In genomic region chr1:154971341-154971998, GRCh38 we compare ENCODE assay signal across 8 cellular contexts. TPM values are rescaled to one million over a fixed set of nuclear protein-coding genes. Genes with fewer than 3 reads are reported as not detected.
A peak's percentile ranks its signal among the peaks of the same experiment; 100 is the strongest.
DNase-seq lines count a peak whose midpoint lies in the region; ATAC-seq and TF ChIP-seq lines count a peak whose summit lies in the region.

No MANE protein-coding gene starts in this region.

- peak; percentile 62 for DNase-seq in left cardiac atrium
- DNase-seq in left ventricle myocardium superior: no peak
- peak in 3 of 4 donors; percentile 41 to 61 (median 55) for DNase-seq in body of pancreas
- no peak for DNase-seq in mesenchymal stem cell
- no peak for DNase-seq in putamen (ENCODE audit: low spot score)
- DNase-seq in NCI-H510A (lab: John Stamatoyannopoulos, UW): no peak
- no peak for DNase-seq in ACHN

- peak overlapping the region; percentile 69 for H2BK5ac ChIP-seq in mesenchymal stem cell (ENCODE audit: low read depth, low read length, poor library complexity, severe bottlenecking)

- H3K9ac ChIP-seq in mesenchymal stem cell (ENCODE audit: low read length): peak overlapping the region; percentile 98

- peak overlapping the region; percentile 62 for H3K4me2 ChIP-seq in mesenchymal stem cell (ENCODE audit: low read length, poor library complexity, severe bottlenecking)

- no peaks in the 10 kb centered on the region for H3K79me1 ChIP-seq in mesenchymal stem cell (replicated peaks; ENCODE audit: low read length, poor library complexity, severe bottlenecking)

- ATAC-seq in left cardiac atrium (no peak), left ventricle myocardium superior (no peak), body of pancreas (no peak), HG03520 (IDR thresholded peaks at IDR 0.05; ENCODE audit: unreplicated experiment) (no peak)

- peak overlapping the region; percentile 90 for H4K8ac ChIP-seq in mesenchymal stem cell (ENCODE audit: low read length)

- WGBS in body of pancreas, 2 donors: 23 to 32% methylated on average over 10 of the region's 10 CpGs
- WGBS in mesenchymal stem cell: 57% methylated on average over 10 of the region's 10 CpGs

- H3K4ac ChIP-seq in mesenchymal stem cell (ENCODE audit: low read depth in 1 of 2, low read length in 2 of 2): peak overlapping the region; percentile 97 to 98

- H3K27ac ChIP-seq in body of pancreas (peak overlapping the region; percentile 70 to 98 (median 96)), mesenchymal stem cell (ENCODE audit: low read length, poor library complexity, severe bottlenecking) (peak overlapping the region; percentile 100)

- peaks cover 51% of the 10 kb centered on the region for H3K4me1 ChIP-seq in body of pancreas
- peaks cover 27% of the 10 kb centered on the region for H3K4me1 ChIP-seq in mesenchymal stem cell (ENCODE audit: control insufficient read depth, insufficient read depth, low read depth, low read length)

- in situ Hi-C loops in ACHN (cut with HindIII; ENCODE audit: low pct_ligation_motif_present, low pct_unique_long_range_greater_than_20kb, low sequenced_read_pairs): no loop called here

- H3K9me3 ChIP-seq in body of pancreas (no peaks in the 10 kb centered on the region), mesenchymal stem cell (ENCODE audit: control insufficient read depth, low read length) (no peaks in the 10 kb centered on the region)

- H4K91ac ChIP-seq in mesenchymal stem cell (ENCODE audit: low read length): peak overlapping the region; percentile 99

- peak overlapping the region; percentile 92 to 98 for H3K18ac ChIP-seq in mesenchymal stem cell (ENCODE audit: low read depth in 1 of 2, low read length in 2 of 2)

- intact Hi-C loops in left cardiac atrium (cut with DNase I) (no loop called here), left ventricle myocardium superior (cut with micrococcal nuclease) (no loop called here), body of pancreas (cut with DNase I) (no loop called here)

- no peak for TF ChIP-seq CTCF in body of pancreas (IDR thresholded peaks at IDR 0.05)

- H3K36me3 ChIP-seq in body of pancreas (replicated peaks in 1 of 2; ENCODE audit: insufficient read depth in 1 of 2, low read depth in 2 of 2) (peaks cover 7 to 12% of the 10 kb centered on the region in 2 donors), mesenchymal stem cell (ENCODE audit: control insufficient read depth in 1 of 2, insufficient read depth in 2 of 2, low read depth in 1 of 2, low read length in 2 of 2) (peaks cover 21% of the 10 kb centered on the region in 2 experiments)

- H2AFZ ChIP-seq in mesenchymal stem cell (ENCODE audit: low read depth, low read length): no peak overlapping the region

- no peak overlapping the region for H3K4me3 ChIP-seq in body of pancreas
- H3K4me3 ChIP-seq in mesenchymal stem cell (ENCODE audit: insufficient read depth in 1 of 2, low read depth in 1 of 2, low read length in 2 of 2): peak overlapping the region in 1 of 2 experiments; percentile 90

- H2BK15ac ChIP-seq in mesenchymal stem cell (ENCODE audit: low read depth, poor library complexity, severe bottlenecking): peak overlapping the region; percentile 92

- peak overlapping the region in 1 of 2 experiments; percentile 91 for H3K23ac ChIP-seq in mesenchymal stem cell (ENCODE audit: low read length in 2 of 2)

- H3K27me3 ChIP-seq in body of pancreas: no peaks in the 10 kb centered on the region
- H3K27me3 ChIP-seq in mesenchymal stem cell (ENCODE audit: control insufficient read depth in 1 of 2, insufficient read depth in 1 of 2, low read length in 2 of 2): no peaks in the 10 kb centered on the region

- peak overlapping the region; percentile 100 for H2AK5ac ChIP-seq in mesenchymal stem cell (ENCODE audit: low read length, severe bottlenecking)

- H2BK120ac ChIP-seq in mesenchymal stem cell (ENCODE audit: low read depth, low read length): peak overlapping the region; percentile 87

- H3K14ac ChIP-seq in mesenchymal stem cell (ENCODE audit: low read length in 2 of 2): peak overlapping the region in 1 of 2 experiments; percentile 37

- H2BK12ac ChIP-seq in mesenchymal stem cell (ENCODE audit: low read length in 2 of 2): peak overlapping the region; percentile 97 to 100

- TF ChIP-seq POLR2A in body of pancreas (IDR thresholded peaks at IDR 0.05): no peak

RNA-seq across cellular contexts. Expression of gene SHC1, which starts 0.9 kb away (rescaled TPM):
- total RNA-seq in left cardiac atrium (100 to 1,000 TPM in 1 of 2 donors, 10 to 100 TPM in 1; 88.7 to 102 TPM), left ventricle myocardium superior (62.1 TPM), body of pancreas (10 to 100 TPM; 38.1 to 45.5 TPM)
- polyA plus RNA-seq in mesenchymal stem cell (2013, experiment 1 of 2): 352 TPM
- polyA plus RNA-seq in mesenchymal stem cell (2013, experiment 2 of 2): 344 TPM

RNA-seq across cellular contexts. Expression of gene CKS1B, which starts 3.0 kb away (rescaled TPM):
- 10 to 100 TPM; 26.9 to 33.8 TPM for total RNA-seq in left cardiac atrium
- total RNA-seq in left ventricle myocardium superior: 16.7 TPM
- 10 to 100 TPM; 15.6 to 29.0 TPM for total RNA-seq in body of pancreas
- polyA plus RNA-seq in mesenchymal stem cell (2013, experiment 1 of 2): 48.2 TPM
- polyA plus RNA-seq in mesenchymal stem cell (2013, experiment 2 of 2): 48.8 TPM

RNA-seq across cellular contexts. Expression of gene PYGO2, which starts 9.9 kb away (rescaled TPM):
- total RNA-seq in left cardiac atrium (10 to 100 TPM; 15.3 to 15.8 TPM), left ventricle myocardium superior (14.7 TPM), body of pancreas (10 to 100 TPM; 10.9 to 15.2 TPM)
- 16.1 TPM for polyA plus RNA-seq in mesenchymal stem cell (2013, experiment 1 of 2)
- polyA plus RNA-seq in mesenchymal stem cell (2013, experiment 2 of 2): 15.3 TPM

RNA-seq across cellular contexts. Expression of gene FLAD1, which starts 11.7 kb away (rescaled TPM):
- total RNA-seq in left cardiac atrium (10 to 100 TPM; 25.9 to 30.8 TPM), left ventricle myocardium superior (31.4 TPM), body of pancreas (10 to 100 TPM; 10.1 to 51.4 TPM)
- polyA plus RNA-seq in mesenchymal stem cell (2013, experiment 1 of 2): 26.7 TPM
- 26.3 TPM for polyA plus RNA-seq in mesenchymal stem cell (2013, experiment 2 of 2)

RNA-seq across cellular contexts. Expression of gene PBXIP1, which starts 15.6 kb away (rescaled TPM):
- 10 to 100 TPM; 58.8 to 69.7 TPM for total RNA-seq in left cardiac atrium
- total RNA-seq in left ventricle myocardium superior: 60.4 TPM
- 10 to 100 TPM; 26.0 to 60.7 TPM for total RNA-seq in body of pancreas
- 69.2 TPM for polyA plus RNA-seq in mesenchymal stem cell (2013, experiment 1 of 2)
- 66.7 TPM for polyA plus RNA-seq in mesenchymal stem cell (2013, experiment 2 of 2)

Comparison
In these comparisons a context has a peak if more than half of its experiments do, and no peak if none do; other contexts are left out.
1. DNase-seq: peak in left cardiac atrium (single experiment) and body of pancreas (3 of 4); none in left ventricle myocardium superior (single experiment), mesenchymal stem cell (single experiment), putamen (single experiment), NCI-H510A (single experiment) and ACHN (single experiment).